In genomic region chr13:51998723-51999471, GRCh38 we compare ENCODE assay signal across 15 cellular contexts. TPM values are rescaled to one million over a fixed set of nuclear protein-coding genes. Genes with fewer than 3 reads are reported as not detected.
DNase-seq lines count a peak whose midpoint lies in the region; ATAC-seq and TF ChIP-seq lines count a peak whose summit lies in the region.
"Had no signal": no experiment of that assay in that cellular context is flagged by ENCODE, and none has a peak within 500 bp of the region (broad histone marks: within the 10 kb centered on the region; RNA-seq: fewer than 3 reads in every experiment).

No MANE protein-coding gene starts in this region.

- H3K27me3 ChIP-seq in gastroesophageal sphincter: no peaks in the 10 kb centered on the region
- H3K27me3 ChIP-seq in trophoblast cell (ENCODE audit: insufficient read depth, low read length): no peaks in the 10 kb centered on the region
- H3K27me3 ChIP-seq: ascending aorta had no signal

- H3K79me1 ChIP-seq in trophoblast cell (ENCODE audit: low read length): peaks cover 1% of the 10 kb centered on the region

- DNase-seq in DMS53 treated with DMSO at 0.1 percent for 48 hours (lab: John Stamatoyannopoulos, UW; ENCODE audit: unreplicated experiment) (peak; percentile 72), NCI-H524 treated with DMSO at 0.1 percent for 48 hours (lab: John Stamatoyannopoulos, UW) (peak; percentile 24), trophoblast cell (peak; percentile 55 to 66)
- DNase-seq in stimulated activated CD4-positive, alpha-beta T cell treated with anti-CD3 and anti-CD28 coated beads, Interleukin-12 subunit alpha, Interleukin-12 subunit beta, amount 100 ng/mL, for 4 hours: no peak
- DNase-seq in stimulated activated CD4-positive, alpha-beta T cell treated with anti-CD3 and anti-CD28 coated beads, Interleukin-2, amount 100 ng/mL, for 48 hours: no peak
- DNase-seq: activated CD4-positive, alpha-beta T cell treated with anti-CD3 and anti-CD28 coated beads, Interleukin-2, amount 50 U/mL, for 1 hour; AML-193; Kasumi-1; NCI-H1694 treated with DMSO at 0.1 percent for 48 hours; stimulated activated CD4-positive, alpha-beta T cell treated with anti-CD3 and anti-CD28 coated beads, Interleukin-1b, Interleukin-23, amount 100 ng/mL, for 48 hours had no signal

- no peak overlapping the region for H4K12ac ChIP-seq in trophoblast cell (ENCODE audit: low read depth, low read length)

- H4K91ac ChIP-seq in trophoblast cell (ENCODE audit: low read depth, low read length): peak overlapping the region; percentile 46

- no peak overlapping the region for H3K4me3 ChIP-seq in gastroesophageal sphincter
- H3K4me3 ChIP-seq in trophoblast cell (ENCODE audit: low read depth, low read length): no peak overlapping the region
- H3K4me3 ChIP-seq: GM12878 had no signal

- 55 to 60% methylated on average over 2 of the region's 5 CpGs for WGBS in gastroesophageal sphincter (ENCODE audit: low coverage in 1 of 2), 2 donors
- no CpG with 5 or more reads among the region's 5 CpGs for WGBS in trophoblast cell (ENCODE audit: extremely low coverage, insufficient coverage, insufficient read length)

- H3K4me1 ChIP-seq in gastroesophageal sphincter (peaks cover 3 to 44% (median 16%) of the 10 kb centered on the region in 3 donors), trophoblast cell (ENCODE audit: control insufficient read depth in 1 of 2, insufficient read depth in 2 of 2, low read length in 2 of 2) (peaks cover 10 to 18% of the 10 kb centered on the region in 2 experiments)

- H3K79me2 ChIP-seq in trophoblast cell (ENCODE audit: control insufficient read depth, insufficient read depth, low read length, poor library complexity): peaks cover 2% of the 10 kb centered on the region

- H3K23ac ChIP-seq in trophoblast cell (ENCODE audit: low read length): no peak overlapping the region

- no peak for TF ChIP-seq POLR2A in gastroesophageal sphincter (IDR thresholded peaks at IDR 0.05)

- TF ChIP-seq EP300 in gastroesophageal sphincter (IDR thresholded peaks at IDR 0.05): no peak

- H3K27ac ChIP-seq in gastroesophageal sphincter: peak overlapping the region in 3 of 4 donors; percentile 48 to 73 (median 67)
- H3K27ac ChIP-seq in trophoblast cell (ENCODE audit: low read depth, low read length): peak overlapping the region; percentile 13
- H3K27ac ChIP-seq: ascending aorta had no signal

- no peak overlapping the region for H2AFZ ChIP-seq in trophoblast cell (ENCODE audit: insufficient read depth, low read length, poor library complexity)

- peak overlapping the region; percentile 9 for H3K4me2 ChIP-seq in trophoblast cell (ENCODE audit: low read length)

- H3K36me3 ChIP-seq in gastroesophageal sphincter (no peaks in the 10 kb centered on the region), trophoblast cell (ENCODE audit: control insufficient read depth in 1 of 2, insufficient read depth in 2 of 2, low read length in 2 of 2) (no peaks in the 10 kb centered on the region)
- H3K36me3 ChIP-seq: ascending aorta had no signal

- H2BK5ac ChIP-seq in trophoblast cell (ENCODE audit: low read depth, low read length, poor library complexity): no peak overlapping the region

- no peak overlapping the region for H3K9ac ChIP-seq in trophoblast cell (ENCODE audit: low read length)

- H3K4ac ChIP-seq in trophoblast cell (ENCODE audit: low read depth, low read length): no peak overlapping the region

- H3K18ac ChIP-seq in trophoblast cell (ENCODE audit: low read length): no peak overlapping the region

- no peak for TF ChIP-seq CTCF in gastroesophageal sphincter (IDR thresholded peaks at IDR 0.05)

- peak overlapping the region; percentile 26 for H4K8ac ChIP-seq in trophoblast cell (ENCODE audit: low read depth, low read length)

- no peaks in the 10 kb centered on the region for H3K9me3 ChIP-seq in gastroesophageal sphincter
- no peaks in the 10 kb centered on the region for H3K9me3 ChIP-seq in trophoblast cell (ENCODE audit: insufficient read depth, low read depth, low read length)
- H3K9me3 ChIP-seq: ascending aorta had no signal

- no peak overlapping the region for H3K14ac ChIP-seq in trophoblast cell (ENCODE audit: low read length)

- no peak overlapping the region for H2BK12ac ChIP-seq in trophoblast cell (ENCODE audit: low read length)

- ATAC-seq in gastroesophageal sphincter (no peak), HG02852 (IDR thresholded peaks at IDR 0.05; ENCODE audit: unreplicated experiment) (no peak), GM18511 (IDR thresholded peaks at IDR 0.05; ENCODE audit: unreplicated experiment) (no peak)
- ATAC-seq: GM12878 had no signal

- no peak overlapping the region for H2BK120ac ChIP-seq in trophoblast cell (ENCODE audit: insufficient read depth, low read length, poor library complexity)

- no peak overlapping the region for H2AK5ac ChIP-seq in trophoblast cell (ENCODE audit: low read length)

RNA-seq across cellular contexts. Expression of gene ATP7B, which starts 12.4 kb away (rescaled TPM):
- 1 to 10 TPM; 3.2 to 8.1 (median 6.7) TPM for total RNA-seq in gastroesophageal sphincter
- polyA plus RNA-seq in trophoblast cell (2013): 10.4 and 10.5 TPM in 2 replicates

RNA-seq across cellular contexts. Expression of gene ALG11, which starts 13.3 kb away (rescaled TPM):
- 10 to 100 TPM; 15.2 to 21.9 (median 19.6) TPM for total RNA-seq in gastroesophageal sphincter
- 14.5 and 15.6 TPM in 2 replicates for polyA plus RNA-seq in trophoblast cell (2013)

RNA-seq across cellular contexts. Expression of gene UTP14C, which starts 25.6 kb away (rescaled TPM):
- 10 to 100 TPM; 18.5 to 25.4 (median 19.8) TPM for total RNA-seq in gastroesophageal sphincter
- 10.5 and 10.7 TPM in 2 replicates for polyA plus RNA-seq in trophoblast cell (2013)

Comparison
In these comparisons a context has a peak if more than half of its experiments do, and no peak if none do; other contexts are left out.
1. DNase-seq: peak in DMS53 treated with DMSO at 0.1 percent for 48 hours (single experiment), NCI-H524 treated with DMSO at 0.1 percent for 48 hours (single experiment) and trophoblast cell (2 of 2); none in stimulated activated CD4-positive, alpha-beta T cell treated with anti-CD3 and anti-CD28 coated beads, Interleukin-12 subunit alpha, Interleukin-12 subunit beta, amount 100 ng/mL, for 4 hours (single experiment) and stimulated activated CD4-positive, alpha-beta T cell treated with anti-CD3 and anti-CD28 coated beads, Interleukin-2, amount 100 ng/mL, for 48 hours (0 of 2).